In genomic region chr21:46041183-46041582, GRCh38 we compare ENCODE assay signal across 20 cellular contexts.
"Had no signal": no experiment of that assay in that cellular context is flagged by ENCODE, and none has a peak within 500 bp of the region (broad histone marks: within the 10 kb centered on the region; RNA-seq: fewer than 3 reads in every experiment).

No MANE protein-coding gene starts in this region.

- H3K4me1 ChIP-seq: right lobe of liver had no signal

- H3K9me3 Mint-ChIP-seq: activated naive CD4-positive, alpha-beta T cell treated with anti-CD3 and anti-CD28 coated beads, Interleukin-2, amount 10 ng/mL, durations not matched to agents 7 days and 5 days; stimulated activated effector memory CD8-positive, alpha-beta T cell treated with anti-CD3 and anti-CD28 coated beads, Interleukin-12 subunit alpha, Interleukin-12 subunit beta, amount 100 ng/mL, for 72 hours had no signal

- H3K4me3 Mint-ChIP-seq: activated CD4-positive, alpha-beta T cell treated with anti-CD3 and anti-CD28 coated beads for 36 hours; activated naive CD4-positive, alpha-beta T cell treated with anti-CD3 and anti-CD28 coated beads, Interleukin-2, amount 10 ng/mL, durations not matched to agents 7 days and 5 days; naive thymus-derived CD4-positive, alpha-beta T cell; stimulated activated effector memory CD8-positive, alpha-beta T cell treated with anti-CD3 and anti-CD28 coated beads, Interleukin-12 subunit alpha, Interleukin-12 subunit beta, amount 100 ng/mL, for 72 hours had no signal

- DNase-seq: activated CD4-positive, alpha-beta T cell treated with anti-CD3 and anti-CD28 coated beads for 36 hours; activated CD4-positive, alpha-beta T cell treated with anti-CD3 and anti-CD28 coated beads, Interleukin-2, amount 50 U/mL, for 48 hours; activated naive CD4-positive, alpha-beta T cell treated with anti-CD3 and anti-CD28 coated beads, Interleukin-2, amount 10 ng/mL, durations not matched to agents 7 days and 5 days; activated T-cell treated with anti-CD3 and anti-CD28 coated beads, Interleukin-2, amount 50 U/mL, for 48 hours; amygdala; cortex of kidney; kidney; lower lobe of right lung; naive thymus-derived CD4-positive, alpha-beta T cell; right lobe of liver; stimulated activated CD4-positive, alpha-beta T cell treated with anti-CD3 and anti-CD28 coated beads, Interleukin-2, amount 100 ng/mL, for 24 hours; stomach; T-helper 9 cell; transverse colon; uterus had no signal

- H3K36me3 ChIP-seq: heart right ventricle, lower lobe of right lung, neutrophil, right lobe of liver, stomach, transverse colon, uterus had no signal

- H3K27ac ChIP-seq: lower lobe of right lung, neutrophil, right lobe of liver, stomach, transverse colon, uterus had no signal

- H3K27me3 ChIP-seq: heart right ventricle, neutrophil, right lobe of liver, transverse colon, uterus had no signal

- H3K4me3 ChIP-seq: heart right ventricle, lower lobe of right lung, right lobe of liver, skin epidermis, stomach, transverse colon, uterus had no signal

- H3K36me3 Mint-ChIP-seq: activated naive CD4-positive, alpha-beta T cell treated with anti-CD3 and anti-CD28 coated beads, Interleukin-2, amount 10 ng/mL, durations not matched to agents 7 days and 5 days; naive thymus-derived CD4-positive, alpha-beta T cell; stimulated activated effector memory CD8-positive, alpha-beta T cell treated with anti-CD3 and anti-CD28 coated beads, Interleukin-12 subunit alpha, Interleukin-12 subunit beta, amount 100 ng/mL, for 72 hours had no signal

- ATAC-seq: activated CD4-positive, alpha-beta T cell treated with anti-CD3 and anti-CD28 coated beads for 36 hours; heart right ventricle; left lobe of liver; lower lobe of right lung; naive thymus-derived CD4-positive, alpha-beta T cell; right lobe of liver; stimulated activated effector memory CD8-positive, alpha-beta T cell treated with anti-CD3 and anti-CD28 coated beads, Interleukin-12 subunit alpha, Interleukin-12 subunit beta, amount 100 ng/mL, for 72 hours had no signal

- H3K27me3 Mint-ChIP-seq: activated naive CD4-positive, alpha-beta T cell treated with anti-CD3 and anti-CD28 coated beads, Interleukin-2, amount 10 ng/mL, durations not matched to agents 7 days and 5 days had no signal

- H3K27ac Mint-ChIP-seq: activated CD4-positive, alpha-beta T cell treated with anti-CD3 and anti-CD28 coated beads for 36 hours; naive thymus-derived CD4-positive, alpha-beta T cell had no signal

- H3K4me1 Mint-ChIP-seq: activated CD4-positive, alpha-beta T cell treated with anti-CD3 and anti-CD28 coated beads for 36 hours; activated naive CD4-positive, alpha-beta T cell treated with anti-CD3 and anti-CD28 coated beads, Interleukin-2, amount 10 ng/mL, durations not matched to agents 7 days and 5 days; naive thymus-derived CD4-positive, alpha-beta T cell; stimulated activated effector memory CD8-positive, alpha-beta T cell treated with anti-CD3 and anti-CD28 coated beads, Interleukin-12 subunit alpha, Interleukin-12 subunit beta, amount 100 ng/mL, for 72 hours had no signal

- H3K9me3 ChIP-seq: heart right ventricle, lower lobe of right lung, neutrophil, right lobe of liver, stomach, transverse colon, uterus had no signal
